8 cellular contexts compared by ENCODE assay signal in the genomic region with DNA sequence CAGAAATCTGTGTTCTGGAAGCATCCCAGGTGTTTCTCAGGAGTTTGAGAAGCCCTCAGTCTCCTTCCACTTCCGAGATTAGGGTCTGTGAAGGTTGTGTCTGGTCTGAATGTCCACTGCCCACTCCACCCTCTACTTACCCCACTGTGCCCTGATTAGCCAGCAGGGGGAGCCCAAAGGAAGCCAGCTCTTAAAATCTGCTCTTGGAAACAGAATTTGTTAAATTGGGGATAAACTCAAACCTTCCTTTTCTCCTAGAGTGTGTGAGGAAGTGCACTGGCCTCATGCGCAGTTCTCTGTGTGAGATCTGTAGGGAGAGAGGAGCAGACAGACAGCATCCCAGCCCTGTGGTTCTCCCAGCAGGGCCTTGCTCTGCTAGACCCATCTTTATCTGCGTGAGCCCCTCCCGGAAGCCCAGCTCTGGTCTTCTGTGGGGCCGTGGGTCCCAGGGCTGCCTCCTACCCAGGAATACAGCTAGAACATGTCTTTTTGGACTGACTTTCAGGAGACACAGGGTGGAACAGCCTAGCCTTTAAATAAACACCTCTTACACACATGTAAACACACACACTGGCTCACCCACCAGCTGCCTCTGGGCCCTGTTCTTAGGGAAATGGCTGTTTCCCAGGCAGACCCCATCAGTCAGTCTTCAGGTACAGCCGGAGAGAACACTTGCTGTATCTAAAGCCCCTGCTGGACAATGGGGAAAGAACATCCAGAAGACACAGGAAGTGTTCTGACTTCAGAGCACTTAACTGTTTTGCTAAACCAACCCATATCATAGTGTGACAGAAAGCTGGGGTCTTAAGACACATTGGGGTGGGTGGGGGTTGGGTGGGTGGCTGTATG. TPM values are rescaled to one million over a fixed set of nuclear protein-coding genes. Genes with fewer than 3 reads are reported as not detected.
DNase-seq lines count a peak whose midpoint lies in the region; ATAC-seq, FAIRE-seq and TF ChIP-seq lines count a peak whose summit lies in the region.

No MANE protein-coding gene starts in this region.

- no TSS peak for BruUV-seq in K562 (replicated peaks; lab: Mats Ljungman, UMichigan)

- WGBS in K562 (ENCODE audit: insufficient coverage, low coverage, missing lambda C conversion rate), result 63% methylated on average over 6 of the region's 6 CpGs

- H3K9me3 ChIP-seq in K562 (replicated peaks; ENCODE audit: control insufficient read depth, insufficient read depth, low read depth, low read length) (no peaks in the 10 kb centered on the region), kidney (ENCODE audit: control insufficient read depth in 1 of 2, low read length in 2 of 2) (no peaks in the 10 kb centered on the region)

- CTCF ChIA-PET in K562 (lab: Yijun Ruan, JAX; ENCODE audit: low intra/inter-chr PET ratio), result interaction anchor here (0.7 to 4.6 kb wide), 5 partner anchors 71 to 1194 kb away, joined by 3 to 24 read pairs (median 12); no protein-coding TSS in a partner anchor

- in situ Hi-C loops in SK-MEL-5 (cut with HindIII; ENCODE audit: low pct_unique_long_range_greater_than_20kb, low sequenced_read_pairs) (loop anchor here (25.0 kb wide), 1 partner anchor 254 kb away; no protein-coding TSS in a partner anchor), K562 (cut with MboI) (loop anchor here (5.0 kb wide), 1 partner anchor 121 kb away; no protein-coding TSS in a partner anchor)

- H3K4me3 ChIP-seq in HL-60 (replicated peaks; ENCODE audit: insufficient read depth, low read length) (no peak overlapping the region), K562 (no peak overlapping the region), kidney (ENCODE audit: low read length in 2 of 2) (no peak overlapping the region)

- H3K9me1 ChIP-seq in K562 (ENCODE audit: control insufficient read depth, insufficient read depth, low read length), result no peaks in the 10 kb centered on the region

- POLR2A ChIA-PET in K562 (lab: Yijun Ruan, JAX), result interaction anchor here (0.6 to 1.3 kb wide), 4 partner anchors 17 to 177 kb away, joined by 3 to 4 read pairs (median 4); no protein-coding TSS in a partner anchor

- H3K27ac ChIP-seq in HL-60 (replicated peaks) (no peak overlapping the region), K562 (ENCODE audit: extremely low read depth, low read depth, low read length) (no peak overlapping the region), kidney (ENCODE audit: low read depth in 2 of 2, low read length in 2 of 2) (no peak overlapping the region)

- TF ChIP-seq EP300 in K562 (IDR thresholded peaks at IDR 0.05; ENCODE audit: low read length), result no peak

- H3K79me2 ChIP-seq in K562 (ENCODE audit: control insufficient read depth, insufficient read depth, low read length), result no peaks in the 10 kb centered on the region

- no peak for TF ChIP-seq POLR2A in K562 (conservative IDR thresholded peaks at IDR 0.05)

- H3K4me2 ChIP-seq in K562 (ENCODE audit: insufficient read depth, low read length), result no peak overlapping the region

- TF ChIP-seq CTCF in HL-60 (IDR thresholded peaks at IDR 0.05; ENCODE audit: insufficient read depth, low read length) (peak; percentile 85), K562 (IDR thresholded peaks at IDR 0.05 in 2 of 3, conservative IDR thresholded peaks at IDR 0.05 in 1 of 3; ENCODE audit: insufficient read depth in 2 of 3, low read depth in 1 of 3, low read length in 3 of 3) (peak; percentile 82 to 90 (median 82)), kidney (IDR thresholded peaks at IDR 0.05; ENCODE audit: borderline replicate concordance, extremely low read depth, insufficient read depth) (peak; percentile 81)

- ATAC-seq in K562 (peak; percentile 82), HG02973 (IDR thresholded peaks at IDR 0.05; ENCODE audit: unreplicated experiment) (no peak)

- no peak overlapping the region for H3K9ac ChIP-seq in K562 (ENCODE audit: insufficient read depth in 1 of 2, low read depth in 2 of 2, low read length in 2 of 2)
- H3K9ac ChIP-seq in kidney (ENCODE audit: low read length in 2 of 2), result no peak overlapping the region

- TF ChIP-seq RAD21 in K562 (CRISPR knock-in tag; conservative IDR thresholded peaks at IDR 0.05 in 1 of 2, IDR thresholded peaks at IDR 0.05 in 1 of 2), result peak; percentile 80 to 81

- H3K36me3 ChIP-seq in K562 (ENCODE audit: control insufficient read depth, insufficient read depth, low read length) (peaks cover 42% of the 10 kb centered on the region; the same call in 1 of the 3 replicates), kidney (ENCODE audit: control insufficient read depth in 1 of 2, insufficient read depth in 2 of 2, low read length in 2 of 2) (no peaks in the 10 kb centered on the region)

- H3K4me1 ChIP-seq in K562 (replicated peaks in 1 of 2; ENCODE audit: control insufficient read depth in 2 of 2, insufficient read depth in 2 of 2, low read length in 2 of 2) (no peaks in the 10 kb centered on the region), kidney (ENCODE audit: control insufficient read depth in 1 of 2, insufficient read depth in 1 of 2, low read depth in 1 of 2, low read length in 2 of 2) (peaks cover 0 to 4% of the 10 kb centered on the region in 2 donors)

- H4K20me1 ChIP-seq in K562 (replicated peaks; ENCODE audit: control insufficient read depth, insufficient read depth, low read length), result peaks cover 10% of the 10 kb centered on the region; the same call in 1 of the 2 replicates

- DNase-seq in SIG-M5 treated with dmso at 0.1 percent for 504 hours (lab: John Stamatoyannopoulos, UW; ENCODE audit: unreplicated experiment), result peak; percentile 42
- no peak for DNase-seq in SIG-M5 (lab: John Stamatoyannopoulos, UW)
- peak; percentile 10 to 42 for DNase-seq in HL-60 (ENCODE audit: low read depth in 1 of 2, low spot score in 1 of 2)
- peak; percentile 60 for DNase-seq in SK-MEL-5 (ENCODE audit: low read depth, low spot score)
- peak; percentile 62 to 66 (median 64) for DNase-seq in K562 (ENCODE audit: extremely low read depth in 1 of 4, low spot score in 3 of 4)
- no peak for DNase-seq in kidney
- peak; percentile 38 to 41 for DNase-seq in stimulated activated CD4-positive, alpha-beta T cell treated with anti-CD3 and anti-CD28 coated beads, Interleukin-4, amount 100 ng/mL, for 48 hours (ENCODE audit: low read depth in 2 of 2)

- peak; percentile 77 for FAIRE-seq in K562 (lab: Jason Lieb, UNC)
- FAIRE-seq in kidney (lab: Jason Lieb, UNC), result no peak

- H3K27me3 ChIP-seq in HL-60 (ENCODE audit: insufficient read depth, poor library complexity, severe bottlenecking), result no peaks in the 10 kb centered on the region
- H3K27me3 ChIP-seq in K562 (ENCODE audit: control insufficient read depth in 2 of 2, insufficient read depth in 2 of 2, low read length in 2 of 2), result no peaks in the 10 kb centered on the region

- intact Hi-C loops in K562 (cut with micrococcal nuclease), result loop anchor here (1.0 to 5.0 kb wide), 4 partner anchors 114 to 1194 kb away; no protein-coding TSS in a partner anchor
- intact Hi-C loops in kidney (cut with DNase I), result no loop called here

- H2AFZ ChIP-seq in K562 (ENCODE audit: low read depth, low read length), result no peak overlapping the region

TF ChIP-seq in K562, 482 proteins besides CTCF, POLR2A, EP300 and RAD21 (continues in another document):
- TF ChIP-seq SMC3 (conservative IDR thresholded peaks at IDR 0.05; ENCODE audit: insufficient read depth, low read depth, low read length) (peak; percentile 67; the same call in 1 of the 2 replicates), KLF16 (IDR thresholded peaks at IDR 0.05) (0 out of 2 replicates have a peak, but pooled peaks have one; percentile 48), ZFP1 (CRISPR knock-in tag; IDR thresholded peaks at IDR 0.05) (no peak), MCM2 (IDR thresholded peaks at IDR 0.05; ENCODE audit: low read depth) (no peak), ARHGAP35 (IDR thresholded peaks at IDR 0.05; ENCODE audit: partially characterized antibody) (no peak)
- TF ChIP-seq, protein P1, sequence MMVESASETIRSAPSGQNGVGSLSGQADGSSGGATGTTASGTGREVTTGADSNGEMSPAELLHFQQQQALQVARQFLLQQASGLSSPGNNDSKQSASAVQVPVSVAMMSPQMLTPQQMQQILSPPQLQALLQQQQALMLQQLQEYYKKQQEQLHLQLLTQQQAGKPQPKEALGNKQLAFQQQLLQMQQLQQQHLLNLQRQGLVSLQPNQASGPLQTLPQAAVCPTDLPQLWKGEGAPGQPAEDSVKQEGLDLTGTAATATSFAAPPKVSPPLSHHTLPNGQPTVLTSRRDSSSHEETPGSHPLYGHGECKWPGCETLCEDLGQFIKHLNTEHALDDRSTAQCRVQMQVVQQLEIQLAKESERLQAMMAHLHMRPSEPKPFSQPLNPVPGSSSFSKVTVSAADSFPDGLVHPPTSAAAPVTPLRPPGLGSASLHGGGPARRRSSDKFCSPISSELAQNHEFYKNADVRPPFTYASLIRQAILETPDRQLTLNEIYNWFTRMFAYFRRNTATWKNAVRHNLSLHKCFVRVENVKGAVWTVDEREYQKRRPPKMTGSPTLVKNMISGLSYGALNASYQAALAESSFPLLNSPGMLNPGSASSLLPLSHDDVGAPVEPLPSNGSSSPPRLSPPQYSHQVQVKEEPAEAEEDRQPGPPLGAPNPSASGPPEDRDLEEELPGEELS (CRISPR knock-in tag; IDR thresholded peaks at IDR 0.05; ENCODE audit: borderline replicate concordance), result no peak

RNA-seq across cellular contexts. Expression of a gene that starts 52.2 kb away (rescaled TPM):
- total RNA-seq in SK-MEL-5 (2014; rRNA removed; shearing (Covaris generic)), result 49.4 and 56.3 TPM in 2 replicates
- 25.1 and 32.1 TPM in 2 replicates for polyA plus RNA-seq in SK-MEL-5 (2015; cell fraction: cytosol; rRNA removed)
- polyA plus RNA-seq in SK-MEL-5 (2015; cell fraction: nucleus; rRNA removed), result 107 and 119 TPM in 2 replicates
- total RNA-seq in K562 (2011; cell fraction: chromatin; rRNA removed; ENCODE audit: low replicate concordance), result 31.0 and 35.4 TPM in 2 replicates
- total RNA-seq in K562 (2011; cell fraction: nucleolus; rRNA removed), result 16.8 and 19.5 TPM in 2 replicates
- 26.3 and 36.2 TPM in 2 replicates for total RNA-seq in K562 (2011; cell fraction: nucleoplasm; rRNA removed)
- total RNA-seq in K562 (2014; rRNA removed) (39.9 and 42.7 TPM in 2 replicates), K562 (2014; rRNA removed; fragmentation: Illumina TruSeq; extraction: Trizol) (48.2 and 50.5 TPM in 2 replicates), K562 (2015; rRNA removed; fragmentation: Illumina TruSeq; extraction: Trizol) (50.2 and 51.6 TPM in 2 replicates), K562 (2021) (33.6 and 36.5 TPM in 2 replicates), kidney (42.9 TPM)
- polyA plus RNA-seq in K562 (2011; rRNA removed) (59.7 and 81.3 TPM in 2 replicates), K562 (2014; fragmentation: Illumina TruSeq; extraction: Trizol) (49.3 and 52.3 TPM in 2 replicates), K562 (2014; fragmentation: Nextera tagmentation; extraction: Ambion mirVana) (10 to 100 TPM; 13.8 to 16.6 TPM), K562 (2014; rRNA removed) (38.2 and 39.9 TPM in 2 replicates), kidney (ENCODE audit: insufficient read depth, low read depth, low replicate concordance) (28.9 TPM)
- polyA plus RNA-seq in K562 (2011; cell fraction: cytosol; rRNA removed), result 24.1 and 32.1 TPM in 2 replicates
- 74.1 and 86.5 TPM in 2 replicates for polyA plus RNA-seq in K562 (2011; cell fraction: nucleus; rRNA removed)
- polyA plus RNA-seq in K562 (2012), result 38.9 and 44.6 TPM in 2 replicates
- 39.9 and 41.4 TPM in 2 replicates for polyA minus RNA-seq in K562 (2011; rRNA and poly(A)+ RNA removed)
- 15.2 and 16.8 TPM in 2 replicates for polyA minus RNA-seq in K562 (2011; cell fraction: cytosol; rRNA and poly(A)+ RNA removed)
- 17.0 and 23.4 TPM in 2 replicates for polyA minus RNA-seq in K562 (2011; cell fraction: nucleus; rRNA and poly(A)+ RNA removed)

Comparison
In these comparisons a context has a peak if more than half of its experiments do, and no peak if none do; other contexts are left out.
1. DNase-seq: peak in SIG-M5 treated with dmso at 0.1 percent for 504 hours (single experiment), HL-60 (2 of 2), SK-MEL-5 (single experiment), K562 (4 of 4) and stimulated activated CD4-positive, alpha-beta T cell treated with anti-CD3 and anti-CD28 coated beads, Interleukin-4, amount 100 ng/mL, for 48 hours (2 of 2); none in SIG-M5 (single experiment) and kidney (single experiment).
2. Peak in every context shown above with its lines, with median percentiles within 50 percentile points of each other: CTCF ChIP-seq.